In genomic region chr17:28317099-28317964, GRCh38 we compare ENCODE assay signal across 1 cellular context.
TF ChIP-seq lines count a peak whose summit lies in the region.

No MANE protein-coding gene starts in this region.

TF ChIP-seq in IMR-90, 13 proteins besides CTCF, POLR2A, EP300 and RAD21:
- no peak for TF ChIP-seq MXI1 (IDR thresholded peaks at IDR 0.05; ENCODE audit: borderline replicate concordance, low read depth, low read length)
- no peak for TF ChIP-seq FOS (IDR thresholded peaks at IDR 0.05; ENCODE audit: low read depth, low read length)
- no peak for TF ChIP-seq CHD1 (IDR thresholded peaks at IDR 0.05; ENCODE audit: low read depth, low read length)
- no peak for TF ChIP-seq MAFK (IDR thresholded peaks at IDR 0.05; ENCODE audit: low read depth, low read length)
- TF ChIP-seq RFX5 (IDR thresholded peaks at IDR 0.05; ENCODE audit: low read depth, low read length), result no peak
- TF ChIP-seq NFE2L2 (IDR thresholded peaks at IDR 0.05; ENCODE audit: low read depth, low read length), result no peak
- no peak for TF ChIP-seq BHLHE40 (IDR thresholded peaks at IDR 0.05; ENCODE audit: low read depth, low read length)
- TF ChIP-seq, protein P1, sequence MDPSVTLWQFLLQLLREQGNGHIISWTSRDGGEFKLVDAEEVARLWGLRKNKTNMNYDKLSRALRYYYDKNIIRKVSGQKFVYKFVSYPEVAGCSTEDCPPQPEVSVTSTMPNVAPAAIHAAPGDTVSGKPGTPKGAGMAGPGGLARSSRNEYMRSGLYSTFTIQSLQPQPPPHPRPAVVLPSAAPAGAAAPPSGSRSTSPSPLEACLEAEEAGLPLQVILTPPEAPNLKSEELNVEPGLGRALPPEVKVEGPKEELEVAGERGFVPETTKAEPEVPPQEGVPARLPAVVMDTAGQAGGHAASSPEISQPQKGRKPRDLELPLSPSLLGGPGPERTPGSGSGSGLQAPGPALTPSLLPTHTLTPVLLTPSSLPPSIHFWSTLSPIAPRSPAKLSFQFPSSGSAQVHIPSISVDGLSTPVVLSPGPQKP (IDR thresholded peaks at IDR 0.05; ENCODE audit: borderline replicate concordance, low read depth, low read length), result no peak
- TF ChIP-seq MAZ (IDR thresholded peaks at IDR 0.05; ENCODE audit: borderline replicate concordance, low read depth, low read length), result no peak
- TF ChIP-seq SMC3 (IDR thresholded peaks at IDR 0.05; ENCODE audit: low read depth, low read length), result no peak
- no peak for TF ChIP-seq USF2 (IDR thresholded peaks at IDR 0.05; ENCODE audit: low read depth, low read length)
- no peak for TF ChIP-seq RCOR1 (IDR thresholded peaks at IDR 0.05; ENCODE audit: insufficient replicate concordance, low read length)
TF ChIP-seq in IMR-90: peak in this region for 0.
